26 cellular contexts compared by ENCODE assay signal in the genomic region with DNA sequence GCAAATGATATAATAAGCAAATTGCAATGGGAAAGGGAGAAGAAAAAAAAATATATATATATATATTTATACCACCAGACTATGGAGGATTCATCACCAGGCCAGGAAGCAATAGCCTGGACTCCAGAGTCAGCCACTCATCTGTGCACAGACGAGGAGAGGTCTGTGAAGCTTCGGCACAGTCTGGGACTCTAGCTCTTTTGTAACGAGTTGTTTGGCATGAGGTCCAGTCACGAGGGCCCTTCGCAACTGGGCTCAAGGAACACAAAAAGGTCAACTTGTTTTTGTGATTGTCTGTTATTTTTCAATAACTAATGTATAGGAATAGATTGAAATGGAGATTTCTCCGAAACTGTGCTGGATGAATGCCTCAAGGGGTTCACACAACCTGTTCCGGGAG. TPM values are rescaled to one million over a fixed set of nuclear protein-coding genes. Genes with fewer than 3 reads are reported as not detected.
"Had no signal": no experiment of that assay in that cellular context is flagged by ENCODE, and none has a peak within 500 bp of the region (broad histone marks: within the 10 kb centered on the region; RNA-seq: fewer than 3 reads in every experiment).

No MANE protein-coding gene starts in this region.

- H3K4me3 ChIP-seq: body of pancreas, heart left ventricle had no signal

- H3K36me3 Mint-ChIP-seq: activated CD4-positive, alpha-beta memory T cell treated with anti-CD3 and anti-CD28 coated beads for 36 hours; activated naive CD8-positive, alpha-beta T cell had no signal

- H3K9me3 ChIP-seq: body of pancreas, heart left ventricle had no signal

- H3K27me3 Mint-ChIP-seq: activated naive CD8-positive, alpha-beta T cell had no signal

- ATAC-seq: activated CD4-positive, alpha-beta T cell treated with anti-CD3 and anti-CD28 coated beads for 36 hours; body of pancreas; esophagus mucosa; heart left ventricle; T-helper 17 cell had no signal

- DNase-seq: activated CD4-positive, alpha-beta memory T cell treated with anti-CD3 and anti-CD28 coated beads for 36 hours; activated CD4-positive, alpha-beta T cell treated with anti-CD3 and anti-CD28 coated beads for 36 hours; activated CD4-positive, alpha-beta T cell treated with anti-CD3 and anti-CD28 coated beads, Interleukin-2, amount 10 ng/mL, durations not matched to agents 24 days and 14 days; activated CD4-positive, CD25-positive, alpha-beta regulatory T cell; activated CD4-positive, CD25-positive, alpha-beta regulatory T cell treated with anti-CD3 and anti-CD28 coated beads, Interleukin-2, amount 50 U/mL, for 72 hours; activated gamma-delta T cell treated with Interleukin-2 at 50 U/mL for 16 hours; activated naive CD4-positive, alpha-beta T cell treated with anti-CD3 and anti-CD28 coated beads, Interleukin-2, amount 50 U/mL, for 16 hours; activated naive CD4-positive, alpha-beta T cell treated with Interleukin-2 at 50 U/mL for 16 hours; activated T-cell treated with anti-CD3 and anti-CD28 coated beads, Interleukin-2, amount 50 U/mL, for 1 hour; activated T-cell treated with anti-CD3 and anti-CD28 coated beads, Interleukin-2, amount 50 U/mL, for 48 hours; amniotic stem cell; aorta; body of pancreas; caudate nucleus; effector CD8-positive, alpha-beta T cell; foreskin fibroblast; glutamatergic neuron; heart left ventricle; T-helper 1 cell; T-helper 17 cell; T1000; WERI-Rb-1 had no signal

- H3K27ac Mint-ChIP-seq: activated CD4-positive, alpha-beta memory T cell treated with anti-CD3 and anti-CD28 coated beads for 36 hours; activated CD4-positive, alpha-beta T cell treated with anti-CD3 and anti-CD28 coated beads for 36 hours; activated CD4-positive, alpha-beta T cell treated with anti-CD3 and anti-CD28 coated beads, Interleukin-2, amount 10 ng/mL, durations not matched to agents 24 days and 14 days; activated naive CD8-positive, alpha-beta T cell; activated T-helper 1 cell treated with anti-CD3 and anti-CD28 coated beads, Interleukin-12 subunit alpha, Interleukin-12 subunit beta, Interleukin-2, Interleukin-4 antibody, amounts not matched to agents 30 ng/mL and 10 ng/mL and 1 ng/mL, durations not matched to agents 14 hours and 24 hours and 36 hours; T-helper 17 cell; T-helper 2 cell treated with Interferon-gamma antibody and Interleukin-4, amounts not matched to agents 5 μg/mL and 100 μg/mL, for 36 hours had no signal

- H3K9me3 Mint-ChIP-seq: activated CD4-positive, alpha-beta memory T cell treated with anti-CD3 and anti-CD28 coated beads for 36 hours; activated CD4-positive, alpha-beta T cell treated with anti-CD3 and anti-CD28 coated beads, Interleukin-2, amount 10 ng/mL, durations not matched to agents 24 days and 14 days; activated T-helper 1 cell treated with anti-CD3 and anti-CD28 coated beads, Interleukin-12 subunit alpha, Interleukin-12 subunit beta, Interleukin-2, Interleukin-4 antibody, amounts not matched to agents 30 ng/mL and 10 ng/mL and 1 ng/mL, durations not matched to agents 14 hours and 24 hours and 36 hours; T-helper 2 cell treated with Interferon-gamma antibody and Interleukin-4, amounts not matched to agents 5 μg/mL and 100 μg/mL, for 36 hours had no signal

- H3K27me3 ChIP-seq: body of pancreas, heart left ventricle had no signal

- H3K4me3 Mint-ChIP-seq: activated CD4-positive, alpha-beta memory T cell treated with anti-CD3 and anti-CD28 coated beads for 36 hours; activated CD4-positive, alpha-beta T cell treated with anti-CD3 and anti-CD28 coated beads for 36 hours; activated CD4-positive, alpha-beta T cell treated with anti-CD3 and anti-CD28 coated beads, Interleukin-2, amount 10 ng/mL, durations not matched to agents 24 days and 14 days; activated naive CD8-positive, alpha-beta T cell; activated T-helper 1 cell treated with anti-CD3 and anti-CD28 coated beads, Interleukin-12 subunit alpha, Interleukin-12 subunit beta, Interleukin-2, Interleukin-4 antibody, amounts not matched to agents 30 ng/mL and 10 ng/mL and 1 ng/mL, durations not matched to agents 14 hours and 24 hours and 36 hours; T-helper 17 cell; T-helper 2 cell treated with Interferon-gamma antibody and Interleukin-4, amounts not matched to agents 5 μg/mL and 100 μg/mL, for 36 hours had no signal

- H3K27ac ChIP-seq: body of pancreas, heart left ventricle, WERI-Rb-1 had no signal

- H3K4me1 Mint-ChIP-seq: activated CD4-positive, alpha-beta T cell treated with anti-CD3 and anti-CD28 coated beads for 36 hours; T-helper 17 cell had no signal

RNA-seq across cellular contexts. Expression of a gene that starts 14.7 kb away (rescaled TPM):
- total RNA-seq: activated CD4-positive, alpha-beta memory T cell treated with anti-CD3 and anti-CD28 coated beads for 36 hours; activated CD4-positive, alpha-beta T cell treated with anti-CD3 and anti-CD28 coated beads for 36 hours; activated CD4-positive, alpha-beta T cell treated with anti-CD3 and anti-CD28 coated beads, Interleukin-2, amount 10 ng/mL, durations not matched to agents 24 days and 14 days; T-helper 17 cell had no signal
